Comparison of ENCODE assay signal across 17 cellular contexts in genomic region chr1:33070628-33071027, GRCh38. TPM values are rescaled to one million over a fixed set of nuclear protein-coding genes. Genes with fewer than 3 reads are reported as not detected.
DNase-seq lines count a peak whose midpoint lies in the region; ATAC-seq and TF ChIP-seq lines count a peak whose summit lies in the region.
"Had no signal": no experiment of that assay in that cellular context is flagged by ENCODE, and none has a peak within 500 bp of the region (broad histone marks: within the 10 kb centered on the region; RNA-seq: fewer than 3 reads in every experiment).

No MANE protein-coding gene starts in this region.

- H3K4me1 ChIP-seq in Karpas-422 (ENCODE audit: low read length), result peaks cover 11% of the 10 kb centered on the region
- peaks cover 0 to 6% of the 10 kb centered on the region in 2 experiments for H3K4me1 ChIP-seq in neutrophil (ENCODE audit: control insufficient read depth in 1 of 2, insufficient read depth in 1 of 2, low read depth in 1 of 2, low read length in 1 of 2)

- no peak overlapping the region for H3K4me3 Mint-ChIP-seq in activated CD4-positive, alpha-beta T cell treated with anti-CD3 and anti-CD28 coated beads, Interleukin-2, amount 10 ng/mL, durations not matched to agents 7 days and 5 days
- no peak overlapping the region for H3K4me3 Mint-ChIP-seq in activated T-helper 17 cell treated with anti-CD3 and anti-CD28 coated beads, Interleukin-2, amount 50 U/mL, for 72 hours
- H3K4me3 Mint-ChIP-seq: CD4-positive, CD25-positive, alpha-beta regulatory T cell had no signal

- H3K27ac Mint-ChIP-seq in activated CD4-positive, alpha-beta T cell treated with anti-CD3 and anti-CD28 coated beads, Interleukin-2, amount 10 ng/mL, durations not matched to agents 7 days and 5 days, result peak overlapping the region; percentile 10
- peak overlapping the region; percentile 29 for H3K27ac Mint-ChIP-seq in activated T-helper 17 cell treated with anti-CD3 and anti-CD28 coated beads, Interleukin-2, amount 50 U/mL, for 72 hours

- CTCF ChIA-PET in activated CD4-positive, alpha-beta T cell treated with anti-CD3 and anti-CD28 coated beads, Interleukin-2, amount 10 ng/mL, durations not matched to agents 7 days and 5 days (lab: Charles Lee), result interaction anchor here (1.6 kb wide), 1 partner anchor 10 kb away, joined by 8 read pairs; no protein-coding TSS in a partner anchor

- H3K9me3 Mint-ChIP-seq in activated CD4-positive, alpha-beta T cell treated with anti-CD3 and anti-CD28 coated beads, Interleukin-2, amount 10 ng/mL, durations not matched to agents 7 days and 5 days, result peaks cover 23% of the 10 kb centered on the region
- H3K9me3 Mint-ChIP-seq in activated T-helper 17 cell treated with anti-CD3 and anti-CD28 coated beads, Interleukin-2, amount 50 U/mL, for 72 hours, result peaks cover 13% of the 10 kb centered on the region

- H3K4me3 ChIP-seq in Karpas-422 (ENCODE audit: low read length) (no peak overlapping the region), neutrophil (ENCODE audit: low read depth in 1 of 2, low read length in 1 of 2) (no peak overlapping the region)
- H3K4me3 ChIP-seq: BLaER1, GM12878, GM23248 had no signal

- H3K27me3 ChIP-seq in Karpas-422 (ENCODE audit: low read length) (no peaks in the 10 kb centered on the region), neutrophil (peaks cover 11% of the 10 kb centered on the region)
- H3K27me3 ChIP-seq: BLaER1 had no signal

- H3K36me3 ChIP-seq in Karpas-422 (ENCODE audit: insufficient read depth, low read length), result no peaks in the 10 kb centered on the region
- H3K36me3 ChIP-seq in neutrophil, result no peaks in the 10 kb centered on the region
- H3K36me3 ChIP-seq: BLaER1 had no signal

- peak overlapping the region; percentile 16 for H3K4me2 ChIP-seq in Karpas-422 (ENCODE audit: low read depth, low read length, poor library complexity, severe bottlenecking)
- H3K4me2 ChIP-seq: BLaER1 had no signal

- H4K20me1 ChIP-seq in Karpas-422 (ENCODE audit: insufficient read depth, low read depth, low read length), result no peaks in the 10 kb centered on the region
- H4K20me1 ChIP-seq: BLaER1 had no signal

- no peaks in the 10 kb centered on the region for H3K9me3 ChIP-seq in Karpas-422 (ENCODE audit: low read length)
- H3K9me3 ChIP-seq in neutrophil, result peaks cover 9% of the 10 kb centered on the region

- no peak for ATAC-seq in activated T-helper 17 cell treated with anti-CD3 and anti-CD28 coated beads, Interleukin-2, amount 50 U/mL, for 72 hours (replicated peaks)
- ATAC-seq: GM12878, HCT116, HepG2 had no signal

- H3K27ac ChIP-seq in Karpas-422 (ENCODE audit: low read length) (no peak overlapping the region), neutrophil (peak overlapping the region; percentile 59)
- H3K27ac ChIP-seq: 22Rv1, BLaER1, GM23248 had no signal

- DNase-seq in activated CD4-positive, alpha-beta T cell treated with anti-CD3 and anti-CD28 coated beads, Interleukin-2, amount 10 ng/mL, durations not matched to agents 7 days and 5 days, result no peak
- no peak for DNase-seq in activated CD4-positive, alpha-beta T cell treated with anti-CD3 and anti-CD28 coated beads for 4 hours
- DNase-seq in Karpas-422 (no peak), HuH-7 (ENCODE audit: low spot score) (no peak), NCI-H146 (lab: John Stamatoyannopoulos, UW) (no peak), amygdala (lab: John Stamatoyannopoulos, UW) (no peak)
- DNase-seq: CD4-positive, CD25-positive, alpha-beta regulatory T cell; DMS 273 treated with DMSO at 0.1 percent for 48 hours; GM23248; KBM-7 had no signal

- peaks cover 5% of the 10 kb centered on the region for H3K4me1 Mint-ChIP-seq in activated CD4-positive, alpha-beta T cell treated with anti-CD3 and anti-CD28 coated beads, Interleukin-2, amount 10 ng/mL, durations not matched to agents 7 days and 5 days
- H3K4me1 Mint-ChIP-seq in activated T-helper 17 cell treated with anti-CD3 and anti-CD28 coated beads, Interleukin-2, amount 50 U/mL, for 72 hours, result no peaks in the 10 kb centered on the region
- H3K4me1 Mint-ChIP-seq: CD4-positive, CD25-positive, alpha-beta regulatory T cell had no signal

- no peaks in the 10 kb centered on the region for H3K9me2 ChIP-seq in Karpas-422 (replicated peaks; ENCODE audit: insufficient read depth, low read length)

- peaks cover under 1% of the 10 kb centered on the region for H3K36me3 Mint-ChIP-seq in activated CD4-positive, alpha-beta T cell treated with anti-CD3 and anti-CD28 coated beads, Interleukin-2, amount 10 ng/mL, durations not matched to agents 7 days and 5 days (ENCODE audit: low read depth)
- H3K36me3 Mint-ChIP-seq in activated T-helper 17 cell treated with anti-CD3 and anti-CD28 coated beads, Interleukin-2, amount 50 U/mL, for 72 hours (ENCODE audit: low read depth), result no peaks in the 10 kb centered on the region

- peaks cover 17% of the 10 kb centered on the region for H3K27me3 Mint-ChIP-seq in activated CD4-positive, alpha-beta T cell treated with anti-CD3 and anti-CD28 coated beads, Interleukin-2, amount 10 ng/mL, durations not matched to agents 7 days and 5 days
- peaks cover 12% of the 10 kb centered on the region for H3K27me3 Mint-ChIP-seq in activated T-helper 17 cell treated with anti-CD3 and anti-CD28 coated beads, Interleukin-2, amount 50 U/mL, for 72 hours

- TF ChIP-seq CTCF in neutrophil (IDR thresholded peaks at IDR 0.05), result no peak

- POLR2A ChIA-PET in activated CD4-positive, alpha-beta T cell treated with anti-CD3 and anti-CD28 coated beads, Interleukin-2, amount 10 ng/mL, durations not matched to agents 7 days and 5 days (lab: Charles Lee), result no interaction called here

- peak overlapping the region; percentile 72 for H2AFZ ChIP-seq in Karpas-422 (ENCODE audit: low read length)
- H2AFZ ChIP-seq: GM23248 had no signal

- no peaks in the 10 kb centered on the region for H3K79me2 ChIP-seq in Karpas-422 (ENCODE audit: low read length)

- no peak overlapping the region for H3K9ac ChIP-seq in Karpas-422 (ENCODE audit: low read length)
- H3K9ac ChIP-seq: BLaER1, GM23248 had no signal

RNA-seq across cellular contexts. Expression of gene AZIN2, which starts 10.3 kb away (rescaled TPM):
- total RNA-seq in activated CD4-positive, alpha-beta T cell treated with anti-CD3 and anti-CD28 coated beads, Interleukin-2, amount 10 ng/mL, durations not matched to agents 7 days and 5 days, result 1 to 10 TPM; 4.1 to 5.5 TPM
- 0.30 and 1.8 TPM in 2 replicates for total RNA-seq in Karpas-422 (2014; rRNA removed; shearing (Covaris generic); ENCODE audit: low replicate concordance)
- 1 to 10 TPM; 3.4 to 3.7 TPM for total RNA-seq in activated T-helper 17 cell treated with anti-CD3 and anti-CD28 coated beads, Interleukin-2, amount 50 U/mL, for 72 hours

RNA-seq across cellular contexts. Expression of gene AK2, which starts 33.9 kb away (rescaled TPM):
- 100 to 1,000 TPM; 181 to 193 TPM for total RNA-seq in activated CD4-positive, alpha-beta T cell treated with anti-CD3 and anti-CD28 coated beads, Interleukin-2, amount 10 ng/mL, durations not matched to agents 7 days and 5 days
- 145 and 287 TPM in 2 replicates for total RNA-seq in Karpas-422 (2014; rRNA removed; shearing (Covaris generic); ENCODE audit: low replicate concordance)
- total RNA-seq in activated T-helper 17 cell treated with anti-CD3 and anti-CD28 coated beads, Interleukin-2, amount 50 U/mL, for 72 hours, result 100 to 1,000 TPM; 304 to 372 TPM
